Comparison of ENCODE assay signal across 10 cellular contexts in genomic region chr11:46649180-46649738, GRCh38. TPM values are rescaled to one million over a fixed set of nuclear protein-coding genes. Genes with fewer than 3 reads are reported as not detected.
DNase-seq lines count a peak whose midpoint lies in the region; ATAC-seq, FAIRE-seq and TF ChIP-seq lines count a peak whose summit lies in the region.
"Had no signal": no experiment of that assay in that cellular context is flagged by ENCODE, and none has a peak within 500 bp of the region (broad histone marks: within the 10 kb centered on the region; RNA-seq: fewer than 3 reads in every experiment).

No MANE protein-coding gene starts in this region.

- H3K27me3 Mint-ChIP-seq in activated CD8-positive, alpha-beta T cell treated with anti-CD3 and anti-CD28 coated beads, Interleukin-2, amount 10 ng/mL, durations not matched to agents 7 days and 5 days (ENCODE audit: low read depth), result no peaks in the 10 kb centered on the region
- H3K27me3 Mint-ChIP-seq: dendritic cell treated with granulocyte-macrophage colony-stimulating factor and Interleukin-4, amounts not matched to agents 40 ng/mL and 50 ng/mL, for 4 days had no signal

- H3K36me3 ChIP-seq in pancreas, result peaks cover 5 to 62% (median 29%) of the 10 kb centered on the region in 3 donors

- no peak overlapping the region for H3K4me3 ChIP-seq in pancreas

- FAIRE-seq in frontal cortex (lab: Jason Lieb, UNC), result no peak
- FAIRE-seq in pancreas (lab: Jason Lieb, UNC), result no peak

- H3K36me3 Mint-ChIP-seq in activated CD8-positive, alpha-beta T cell treated with anti-CD3 and anti-CD28 coated beads, Interleukin-2, amount 10 ng/mL, durations not matched to agents 7 days and 5 days (ENCODE audit: low read depth), result peaks cover 29% of the 10 kb centered on the region

- no peaks in the 10 kb centered on the region for H3K9me3 Mint-ChIP-seq in activated CD8-positive, alpha-beta T cell treated with anti-CD3 and anti-CD28 coated beads, Interleukin-2, amount 10 ng/mL, durations not matched to agents 7 days and 5 days (ENCODE audit: insufficient read depth)
- H3K9me3 Mint-ChIP-seq: dendritic cell treated with granulocyte-macrophage colony-stimulating factor and Interleukin-4, amounts not matched to agents 40 ng/mL and 50 ng/mL, for 4 days had no signal

- CTCF ChIA-PET in activated CD8-positive, alpha-beta T cell treated with anti-CD3 and anti-CD28 coated beads, Interleukin-2, amount 10 ng/mL, durations not matched to agents 7 days and 5 days (lab: Charles Lee), result interaction anchor here (0.8 to 1.1 kb wide), 2 partner anchors 9 to 32 kb away, joined by 3 read pairs; partner anchors contain the start of genes ATG13 and HARBI1

- TF ChIP-seq CTCF in pancreas (IDR thresholded peaks at IDR 0.05), result no peak

- H3K27ac Mint-ChIP-seq in activated CD8-positive, alpha-beta T cell treated with anti-CD3 and anti-CD28 coated beads, Interleukin-2, amount 10 ng/mL, durations not matched to agents 7 days and 5 days, result no peak overlapping the region
- H3K27ac Mint-ChIP-seq: dendritic cell treated with granulocyte-macrophage colony-stimulating factor and Interleukin-4, amounts not matched to agents 40 ng/mL and 50 ng/mL, for 4 days had no signal

- peak; percentile 97 for DNase-seq in COLO829 (ENCODE audit: low spot score)
- peak; percentile 43 to 66 for DNase-seq in SW 1271 (lab: John Stamatoyannopoulos, UW)
- peak; percentile 41 to 60 for DNase-seq in frontal cortex (ENCODE audit: low spot score in 2 of 2)
- DNase-seq in pancreas, result peak in 1 of 6 donors; percentile 14
- no peak for DNase-seq in NCI-H1930 (lab: John Stamatoyannopoulos, UW)
- no peak for DNase-seq in NCI-H748 (lab: John Stamatoyannopoulos, UW; ENCODE audit: unreplicated experiment)
- DNase-seq in retina, result no peak
- no peak for DNase-seq in activated CD8-positive, alpha-beta T cell treated with anti-CD3 and anti-CD28 coated beads, Interleukin-2, amount 10 ng/mL, durations not matched to agents 7 days and 5 days
- DNase-seq: NCI-H510A had no signal

- no peaks in the 10 kb centered on the region for H3K9me3 ChIP-seq in pancreas

- intact Hi-C loops in pancreas (cut with DNase I), result no loop called here

- H3K4me1 ChIP-seq in pancreas, result no peaks in the 10 kb centered on the region

- H3K27ac ChIP-seq in pancreas, result peak overlapping the region in 1 of 4 donors; percentile 39

- POLR2A ChIA-PET in activated CD8-positive, alpha-beta T cell treated with anti-CD3 and anti-CD28 coated beads, Interleukin-2, amount 10 ng/mL, durations not matched to agents 7 days and 5 days (lab: Charles Lee), result no interaction called here

- 73 to 82% methylated on average over 2 of the region's 2 CpGs for WGBS in pancreas, 2 donors

- H3K4me1 Mint-ChIP-seq in activated CD8-positive, alpha-beta T cell treated with anti-CD3 and anti-CD28 coated beads, Interleukin-2, amount 10 ng/mL, durations not matched to agents 7 days and 5 days (ENCODE audit: low read depth), result no peaks in the 10 kb centered on the region

- no peak overlapping the region for H3K4me3 Mint-ChIP-seq in activated CD8-positive, alpha-beta T cell treated with anti-CD3 and anti-CD28 coated beads, Interleukin-2, amount 10 ng/mL, durations not matched to agents 7 days and 5 days
- H3K4me3 Mint-ChIP-seq: dendritic cell treated with granulocyte-macrophage colony-stimulating factor and Interleukin-4, amounts not matched to agents 40 ng/mL and 50 ng/mL, for 4 days had no signal

- no peaks in the 10 kb centered on the region for H3K27me3 ChIP-seq in pancreas

- ATAC-seq in pancreas, result peak in 3 of 4 donors; percentile 69 to 74 (median 71)
- no peak for ATAC-seq in activated CD8-positive, alpha-beta T cell treated with anti-CD3 and anti-CD28 coated beads, Interleukin-2, amount 10 ng/mL, durations not matched to agents 7 days and 5 days

RNA-seq across cellular contexts. Expression of gene ATG13, which starts 31.9 kb away (rescaled TPM):
- total RNA-seq in frontal cortex, result 47.7 TPM
- 10 to 100 TPM; 34.0 to 59.6 (median 41.9) TPM for total RNA-seq in pancreas
- 10 to 100 TPM; 27.5 to 28.5 TPM for polyA plus RNA-seq in pancreas
- 10 to 100 TPM; 57.8 to 58.4 TPM for total RNA-seq in activated CD8-positive, alpha-beta T cell treated with anti-CD3 and anti-CD28 coated beads, Interleukin-2, amount 10 ng/mL, durations not matched to agents 7 days and 5 days

RNA-seq across cellular contexts. Expression of gene HARBI1, which starts 32.2 kb away (rescaled TPM):
- total RNA-seq in frontal cortex (7.7 TPM), pancreas (1 to 10 TPM; 1.7 to 2.6 (median 2.2) TPM)
- polyA plus RNA-seq in pancreas, result 1 to 10 TPM; 2.0 TPM
- total RNA-seq in activated CD8-positive, alpha-beta T cell treated with anti-CD3 and anti-CD28 coated beads, Interleukin-2, amount 10 ng/mL, durations not matched to agents 7 days and 5 days, result 1 to 10 TPM; 5.0 to 6.7 TPM

RNA-seq across cellular contexts. Expression of gene ARHGAP1, which starts 51.2 kb away (rescaled TPM):
- total RNA-seq in frontal cortex (13.5 TPM), pancreas (10 to 100 TPM; 22.2 to 51.1 (median 32.0) TPM)
- polyA plus RNA-seq in pancreas, result 10 to 100 TPM; 18.7 to 30.2 TPM
- total RNA-seq in activated CD8-positive, alpha-beta T cell treated with anti-CD3 and anti-CD28 coated beads, Interleukin-2, amount 10 ng/mL, durations not matched to agents 7 days and 5 days, result 10 to 100 TPM; 69.1 to 71.3 TPM

RNA-seq across cellular contexts. Expression of gene ZNF408, which starts 51.6 kb away (rescaled TPM):
- 4.5 TPM for total RNA-seq in frontal cortex
- total RNA-seq in pancreas, result 1 to 10 TPM; 2.8 to 5.6 (median 4.1) TPM
- 1 to 10 TPM; 6.7 to 7.8 TPM for polyA plus RNA-seq in pancreas
- total RNA-seq in activated CD8-positive, alpha-beta T cell treated with anti-CD3 and anti-CD28 coated beads, Interleukin-2, amount 10 ng/mL, durations not matched to agents 7 days and 5 days, result 10 to 100 TPM; 15.8 to 16.1 TPM

RNA-seq across cellular contexts. Expression of gene AMBRA1, which starts 55.4 kb away (rescaled TPM):
- total RNA-seq in frontal cortex, result 25.3 TPM
- 10 to 100 TPM; 10.2 to 18.7 (median 12.4) TPM for total RNA-seq in pancreas
- polyA plus RNA-seq in pancreas, result 1 to 10 TPM; 6.8 to 8.2 TPM
- 10 to 100 TPM; 34.0 to 35.1 TPM for total RNA-seq in activated CD8-positive, alpha-beta T cell treated with anti-CD3 and anti-CD28 coated beads, Interleukin-2, amount 10 ng/mL, durations not matched to agents 7 days and 5 days

Comparison
In these comparisons a context has a peak if more than half of its experiments do, and no peak if none do; other contexts are left out.
1. DNase-seq: peak in COLO829 (single experiment), SW 1271 (2 of 2) and frontal cortex (2 of 2); none in NCI-H1930 (0 of 2), NCI-H748 (single experiment), retina (single experiment) and activated CD8-positive, alpha-beta T cell treated with anti-CD3 and anti-CD28 coated beads, Interleukin-2, amount 10 ng/mL, durations not matched to agents 7 days and 5 days (single experiment).